ENCODE assay signal across 26 cellular contexts in genomic region chr14:104868811-104869572, GRCh38. TPM values are rescaled to one million over a fixed set of nuclear protein-coding genes. Genes with fewer than 3 reads are reported as not detected.
DNase-seq lines count a peak whose midpoint lies in the region; ATAC-seq and TF ChIP-seq lines count a peak whose summit lies in the region.
"Had no signal": no experiment of that assay in that cellular context is flagged by ENCODE, and none has a peak within 500 bp of the region (broad histone marks: within the 10 kb centered on the region; RNA-seq: fewer than 3 reads in every experiment).

No MANE protein-coding gene starts in this region.

- H3K27me3 ChIP-seq in left ventricle myocardium inferior (ENCODE audit: low read depth) (peaks cover 30% of the 10 kb centered on the region), neuronal stem cell (ENCODE audit: control insufficient read depth in 3 of 3, insufficient read depth in 3 of 3, low read depth in 1 of 3, low read length in 3 of 3) (peaks cover 8 to 20% (median 16%) of the 10 kb centered on the region in 3 experiments), mesendoderm (ENCODE audit: insufficient read depth, low read length, poor library complexity) (no peaks in the 10 kb centered on the region)

- no peaks in the 10 kb centered on the region for H3K9me3 ChIP-seq in left ventricle myocardium inferior (replicated peaks)
- no peaks in the 10 kb centered on the region for H3K9me3 ChIP-seq in neuronal stem cell (replicated peaks in 1 of 2; ENCODE audit: control insufficient read depth in 2 of 2, insufficient read depth in 1 of 2, low read depth in 1 of 2, low read length in 2 of 2)
- H3K9me3 ChIP-seq: A549; BLaER1 treated with 17β-estradiol and CSF1 and Interleukin-3, amounts not matched to agents 10 nM and 100 nM; SK-N-SH had no signal

- H3K4me3 ChIP-seq in left ventricle myocardium inferior (no peak overlapping the region), neuronal stem cell (ENCODE audit: low read length in 2 of 2) (no peak overlapping the region), mesendoderm (ENCODE audit: low read length) (no peak overlapping the region)
- H3K4me3 ChIP-seq: A549; BLaER1 treated with 17β-estradiol and CSF1 and Interleukin-3, amounts not matched to agents 10 nM and 100 nM; GM12878 had no signal

- TF ChIP-seq CTCF in left ventricle myocardium inferior (IDR thresholded peaks at IDR 0.05; ENCODE audit: borderline replicate concordance): no peak
- no peak for TF ChIP-seq CTCF in RWPE1 (conservative IDR thresholded peaks at IDR 0.05; ENCODE audit: low read depth)

- intact Hi-C loops in left ventricle myocardium inferior (cut with micrococcal nuclease) (no loop called here), Right ventricle myocardium inferior (cut with DNase I) (no loop called here)

- H4K5ac ChIP-seq in mesendoderm (ENCODE audit: low read length): no peak overlapping the region

- no peak overlapping the region for H2AFZ ChIP-seq in neuronal stem cell (ENCODE audit: low read length)

- H2AK5ac ChIP-seq in neuronal stem cell (ENCODE audit: low read depth, low read length): no peak overlapping the region
- H2AK5ac ChIP-seq in mesendoderm (ENCODE audit: low read length): no peak overlapping the region

- DNase-seq in left ventricle myocardium inferior (peak; percentile 12), Right ventricle myocardium inferior (ENCODE audit: missing footprints) (no peak), RWPE1 (ENCODE audit: low spot score) (no peak), neuronal stem cell (ENCODE audit: low spot score) (no peak), GDM1 (lab: John Stamatoyannopoulos, UW) (no peak), mesendoderm (no peak), NCI-H1105 treated with DMSO at 0.1 percent for 48 hours (lab: John Stamatoyannopoulos, UW) (no peak)
- DNase-seq: AML-193; CD4-positive, alpha-beta memory T cell; COR-L47; DMS53; GOT3; Karpas-422; MV-4-11; NCI-H2029; NCI-H526 treated with DMSO at 0.1 percent for 48 hours; SK-N-SH; SW 1271 had no signal

- H2BK120ac ChIP-seq in neuronal stem cell (ENCODE audit: low read depth, low read length) (no peak overlapping the region), mesendoderm (ENCODE audit: low read depth, low read length) (no peak overlapping the region)

- peaks cover 32% of the 10 kb centered on the region for H3K4me1 ChIP-seq in left ventricle myocardium inferior
- H3K4me1 ChIP-seq in neuronal stem cell (ENCODE audit: control insufficient read depth in 2 of 2, insufficient read depth in 1 of 2, low read depth in 1 of 2, low read length in 2 of 2): peaks cover 6 to 15% of the 10 kb centered on the region in 2 donors
- H3K4me1 ChIP-seq in mesendoderm (ENCODE audit: control insufficient read depth, low read depth, low read length): peaks cover 5% of the 10 kb centered on the region

- H2BK12ac ChIP-seq in neuronal stem cell (ENCODE audit: low read length): peak overlapping the region; percentile 4

- H2BK15ac ChIP-seq in neuronal stem cell (ENCODE audit: low read length): peak overlapping the region; percentile 49
- no peak overlapping the region for H2BK15ac ChIP-seq in mesendoderm (replicated peaks; ENCODE audit: low read depth)

- H3K36me3 ChIP-seq in left ventricle myocardium inferior (no peaks in the 10 kb centered on the region), neuronal stem cell (replicated peaks in 1 of 2; ENCODE audit: control insufficient read depth in 2 of 2, insufficient read depth in 2 of 2, low read length in 2 of 2) (no peaks in the 10 kb centered on the region), mesendoderm (ENCODE audit: control insufficient read depth, insufficient read depth, low read length) (no peaks in the 10 kb centered on the region)

- H3K18ac ChIP-seq in neuronal stem cell (ENCODE audit: low read length) (peak overlapping the region; percentile 44), mesendoderm (ENCODE audit: low read length) (no peak overlapping the region)

- H3K9ac ChIP-seq in neuronal stem cell (ENCODE audit: low read depth, low read length, poor library complexity) (peak overlapping the region; percentile 38), mesendoderm (ENCODE audit: low read length) (no peak overlapping the region)
- H3K9ac ChIP-seq: SK-N-SH had no signal

- no peak overlapping the region for H3K14ac ChIP-seq in neuronal stem cell (ENCODE audit: low read length)

- peaks cover 18% of the 10 kb centered on the region for H3K79me2 ChIP-seq in mesendoderm (ENCODE audit: control insufficient read depth, insufficient read depth, low read length)

- no peak for ATAC-seq in Right ventricle myocardium inferior
- ATAC-seq: A549, GM12878, Panc1 had no signal

- H3K79me1 ChIP-seq in neuronal stem cell (ENCODE audit: low read depth, low read length) (peaks cover 21% of the 10 kb centered on the region), mesendoderm (ENCODE audit: low read length) (peaks cover 29% of the 10 kb centered on the region)

- H3K4ac ChIP-seq in neuronal stem cell (ENCODE audit: low read length): no peak overlapping the region
- no peak overlapping the region for H3K4ac ChIP-seq in mesendoderm (ENCODE audit: low read depth, low read length)

- H3K27ac ChIP-seq in left ventricle myocardium inferior (replicated peaks) (no peak overlapping the region), RWPE1 (peak overlapping the region; percentile 91), neuronal stem cell (replicated peaks; ENCODE audit: low read length) (no peak overlapping the region), mesendoderm (ENCODE audit: low read depth, low read length) (no peak overlapping the region)
- H3K27ac ChIP-seq: A549; BLaER1 treated with 17β-estradiol and CSF1 and Interleukin-3, amounts not matched to agents 10 nM and 100 nM had no signal

- H3K4me2 ChIP-seq in neuronal stem cell (ENCODE audit: insufficient read depth, low read length, poor library complexity, severe bottlenecking): no peak overlapping the region
- H3K4me2 ChIP-seq in mesendoderm (ENCODE audit: low read length): no peak overlapping the region
- H3K4me2 ChIP-seq: A549, SK-N-SH had no signal

- POLR2A ChIA-PET in RWPE1 (lab: Yijun Ruan, JAX; ENCODE audit: low non-redundant PET): no interaction called here

- H2BK5ac ChIP-seq in neuronal stem cell (ENCODE audit: low read length): no peak overlapping the region
- H2BK5ac ChIP-seq in mesendoderm (ENCODE audit: low read length): no peak overlapping the region

- no peak overlapping the region for H4K91ac ChIP-seq in neuronal stem cell (ENCODE audit: low read depth, low read length, poor library complexity)

- CTCF ChIA-PET in RWPE1 (lab: Yijun Ruan, JAX): interaction anchor here (0.6 kb wide), 1 partner anchor 144 kb away, joined by 4 read pairs; no protein-coding TSS in a partner anchor

- H3K23ac ChIP-seq in neuronal stem cell (ENCODE audit: low read depth, low read length, poor library complexity) (peak overlapping the region; percentile 0), mesendoderm (ENCODE audit: low read length) (no peak overlapping the region)

- no peak overlapping the region for H3K56ac ChIP-seq in mesendoderm (ENCODE audit: low read length)

- no peak overlapping the region for H4K8ac ChIP-seq in neuronal stem cell (ENCODE audit: low read depth, low read length)
- H4K8ac ChIP-seq in mesendoderm (ENCODE audit: low read depth, low read length): no peak overlapping the region

- no CpG with 5 or more reads among the region's 22 CpGs for WGBS in neuronal stem cell (ENCODE audit: extremely low coverage in 2 of 2, insufficient read length in 2 of 2, insufficient replicate concordance in 1 of 2), 2 donors
- WGBS in mesendoderm (ENCODE audit: extremely low coverage, insufficient coverage, low lambda C conversion rate): no CpG with 5 or more reads among the region's 22 CpGs

RNA-seq across cellular contexts. Expression of gene CEP170B, which starts 3.9 kb away (rescaled TPM):
- total RNA-seq in left ventricle myocardium inferior (11.7 TPM), Right ventricle myocardium inferior (10.5 TPM)
- 12.3 TPM for polyA plus RNA-seq in neuronal stem cell (2013, experiment 1 of 2)
- 11.4 TPM for polyA plus RNA-seq in neuronal stem cell (2013, experiment 2 of 2)
- 14.9 TPM for polyA plus RNA-seq in mesendoderm (2013, experiment 1 of 2)
- polyA plus RNA-seq in mesendoderm (2013, experiment 2 of 2): 14.7 TPM

RNA-seq across cellular contexts. Expression of gene PLD4, which starts 55.7 kb away (rescaled TPM):
- total RNA-seq in left ventricle myocardium inferior (0.44 TPM), Right ventricle myocardium inferior (not detected)
- polyA plus RNA-seq in neuronal stem cell (2013, experiment 1 of 2): 0.04 TPM
- polyA plus RNA-seq in neuronal stem cell (2013, experiment 2 of 2): 0.03 TPM
- not detected for polyA plus RNA-seq in mesendoderm (2013, experiment 1 of 2)
- not detected for polyA plus RNA-seq in mesendoderm (2013, experiment 2 of 2)
- total RNA-seq: CD4-positive, alpha-beta memory T cell; Daoy; G401; HT-29; NCI-H460 had no signal
